26 cellular contexts compared by ENCODE assay signal in the genomic region with DNA sequence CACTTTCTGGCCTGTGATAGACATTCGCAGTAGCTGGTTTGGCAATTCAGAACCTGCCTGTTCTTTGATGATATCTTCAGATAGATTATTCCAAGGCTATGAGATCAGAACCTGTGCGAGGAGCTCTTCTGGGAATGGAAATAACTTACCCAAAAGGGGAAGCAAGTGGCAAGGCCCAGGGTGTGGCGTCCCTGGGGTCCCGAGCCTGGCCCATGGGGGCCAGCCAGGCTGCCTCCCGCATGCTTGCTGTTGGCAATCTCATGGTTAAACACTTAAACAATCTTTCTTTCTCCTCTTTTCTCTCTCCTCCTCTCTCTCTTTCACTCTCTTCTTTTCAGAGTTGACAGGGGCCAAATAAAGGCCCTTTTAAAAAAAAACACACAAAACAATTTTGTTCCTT.
"Had no signal": no experiment of that assay in that cellular context is flagged by ENCODE, and none has a peak within 500 bp of the region (broad histone marks: within the 10 kb centered on the region; RNA-seq: fewer than 3 reads in every experiment).

No MANE protein-coding gene starts in this region.

- H3K4me1 ChIP-seq: body of pancreas, esophagus muscularis mucosa, gastrocnemius medialis had no signal

- H3K36me3 Mint-ChIP-seq: activated naive CD8-positive, alpha-beta T cell; WTC11 had no signal

- H3K9me3 ChIP-seq: body of pancreas, esophagus muscularis mucosa, gastrocnemius medialis had no signal

- H3K36me3 ChIP-seq: esophagus muscularis mucosa, gastrocnemius medialis had no signal

- DNase-seq: activated CD4-positive, alpha-beta T cell treated with anti-CD3 and anti-CD28 coated beads for 48 hours; activated CD4-positive, alpha-beta T cell treated with anti-CD3 and anti-CD28 coated beads, Interleukin-2, amount 50 U/mL, for 1 hour; activated CD8-positive, alpha-beta memory T cell treated with anti-CD3 and anti-CD28 coated beads for 24 hours; activated effector memory CD4-positive, alpha-beta T cell treated with Interleukin-2 at 50 U/mL for 16 hours; activated gamma-delta T cell treated with Interleukin-2 at 50 U/mL for 16 hours; activated naive CD4-positive, alpha-beta T cell treated with anti-CD3 and anti-CD28 coated beads, Interleukin-2, amount 50 U/mL, for 16 hours; activated naive CD4-positive, alpha-beta T cell treated with Interleukin-2 at 50 U/mL for 16 hours; activated T-cell treated with anti-CD3 and anti-CD28 coated beads, Interleukin-2, amount 50 U/mL, for 4 hours; amniotic stem cell; aorta; body of pancreas; central memory CD4-positive, alpha-beta T cell; effector CD4-positive, alpha-beta T cell; effector memory CD8-positive, alpha-beta T cell; erythroblast; foreskin keratinocyte; gastrocnemius medialis; T-helper 2 cell had no signal

- ATAC-seq: activated CD4-positive, CD25-positive, alpha-beta regulatory T cell treated with anti-CD3 and anti-CD28 coated beads, Interleukin-2, amount 50 U/mL, for 24 hours; body of pancreas; effector memory CD8-positive, alpha-beta T cell; foreskin keratinocyte; gastrocnemius medialis had no signal

- H3K4me3 Mint-ChIP-seq: activated CD8-positive, alpha-beta T cell treated with anti-CD3 and anti-CD28 coated beads for 36 hours; activated naive CD8-positive, alpha-beta T cell; activated T-cell treated with anti-CD3 and anti-CD28 coated beads, Interleukin-2, amount 50 U/mL, for 4 hours; dendritic cell treated with granulocyte-macrophage colony-stimulating factor and Interleukin-4, amounts not matched to agents 40 ng/mL and 50 ng/mL, for 4 days; effector memory CD8-positive, alpha-beta T cell; WTC11 had no signal

- H3K27ac ChIP-seq: body of pancreas, coronary artery, esophagus muscularis mucosa, foreskin keratinocyte, gastrocnemius medialis had no signal

- H3K27ac Mint-ChIP-seq: activated CD8-positive, alpha-beta T cell treated with anti-CD3 and anti-CD28 coated beads for 36 hours; activated naive CD8-positive, alpha-beta T cell; dendritic cell treated with granulocyte-macrophage colony-stimulating factor and Interleukin-4, amounts not matched to agents 40 ng/mL and 50 ng/mL, for 4 days; effector memory CD8-positive, alpha-beta T cell had no signal

- H3K9me3 Mint-ChIP-seq: activated CD8-positive, alpha-beta T cell treated with anti-CD3 and anti-CD28 coated beads for 36 hours; activated T-cell treated with anti-CD3 and anti-CD28 coated beads, Interleukin-2, amount 50 U/mL, for 4 hours; activated T-helper 17 cell treated with anti-CD3 and anti-CD28 coated beads, Interleukin-2, amount 50 U/mL, for 72 hours; dendritic cell treated with granulocyte-macrophage colony-stimulating factor and Interleukin-4, amounts not matched to agents 40 ng/mL and 50 ng/mL, for 4 days; effector memory CD8-positive, alpha-beta T cell; WTC11 had no signal

- H3K4me3 ChIP-seq: body of pancreas, coronary artery, esophagus muscularis mucosa, gastrocnemius medialis had no signal
